8 cellular contexts compared by ENCODE assay signal in the genomic region with DNA sequence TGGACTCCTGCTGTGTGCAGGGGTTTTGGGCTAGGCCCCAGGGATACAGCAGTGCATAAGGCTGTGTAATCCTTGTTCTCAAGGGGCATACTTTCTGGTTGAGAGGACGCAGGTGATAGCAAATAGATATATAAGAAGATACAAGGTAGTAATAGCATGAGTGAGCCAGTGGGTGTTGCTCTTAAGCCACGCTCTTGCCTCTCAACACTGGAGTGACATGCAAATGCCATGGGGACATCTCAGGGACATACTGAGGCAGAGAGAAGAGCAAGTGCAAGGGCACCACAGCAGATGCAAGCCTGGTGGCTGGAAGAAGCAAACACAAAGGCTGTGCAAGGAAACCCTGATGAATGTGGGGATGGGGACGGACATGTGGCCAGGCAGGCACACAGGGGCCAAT.
DNase-seq lines count a peak whose midpoint lies in the region; ATAC-seq and TF ChIP-seq lines count a peak whose summit lies in the region.

No MANE protein-coding gene starts in this region.

- in situ Hi-C loops in HAP-1 (cut with MboI; ENCODE audit: low sequenced_read_pairs) = loop anchor here (25.0 kb wide), 1 partner anchor 707 kb away; no protein-coding TSS in a partner anchor

- H3K4me1 ChIP-seq in iPS DF 6.9 (ENCODE audit: control insufficient read depth, insufficient read depth, low read length) = no peaks in the 10 kb centered on the region
- peaks cover 10% of the 10 kb centered on the region for H3K4me1 ChIP-seq in HAP-1
- H3K4me1 ChIP-seq in testis = peaks cover 11% of the 10 kb centered on the region

- no peaks in the 10 kb centered on the region for H3K36me3 ChIP-seq in WERI-Rb-1
- H3K36me3 ChIP-seq in iPS DF 6.9 (ENCODE audit: control insufficient read depth, insufficient read depth, low read length) = no peaks in the 10 kb centered on the region
- no peaks in the 10 kb centered on the region for H3K36me3 ChIP-seq in HAP-1 (replicated peaks)
- H3K36me3 ChIP-seq in testis (ENCODE audit: low read depth, missing control alignments) = no peaks in the 10 kb centered on the region

- peak; percentile 33 for DNase-seq in stimulated activated CD4-positive, alpha-beta T cell treated with anti-CD3 and anti-CD28 coated beads, Interleukin-4, amount 100 ng/mL, for 24 hours
- no peak for DNase-seq in stimulated activated CD4-positive, alpha-beta T cell treated with anti-CD3 and anti-CD28 coated beads, Interleukin-12 subunit alpha, Interleukin-12 subunit beta, amount 100 ng/mL, for 4 hours
- DNase-seq in Jurkat, Clone E6-1 (ENCODE audit: low read depth, low spot score) = peak; percentile 70
- DNase-seq in WERI-Rb-1 (peak; percentile 36), iPS DF 6.9 (ENCODE audit: low read depth, low spot score) (peak; percentile 31), HAP-1 (ENCODE audit: low spot score in 2 of 2) (no peak), testis (no peak)

- TF ChIP-seq CTCF in WERI-Rb-1 (IDR thresholded peaks at IDR 0.05; ENCODE audit: low read depth, low read length) (peak; percentile 64), testis (IDR thresholded peaks at IDR 0.05) (no peak)

- intact Hi-C loops in testis (cut with DNase I; ENCODE audit: low total_unique reads) = no loop called here

- H3K9me3 ChIP-seq in WERI-Rb-1 (ENCODE audit: severe bottlenecking) (no peaks in the 10 kb centered on the region), iPS DF 6.9 (ENCODE audit: control insufficient read depth, insufficient read depth, low read length) (no peaks in the 10 kb centered on the region), HAP-1 (no peaks in the 10 kb centered on the region), testis (no peaks in the 10 kb centered on the region)

- H3K27ac ChIP-seq in WERI-Rb-1 (no peak overlapping the region), iPS DF 6.9 (ENCODE audit: low read length) (no peak overlapping the region), testis (no peak overlapping the region)

- no CpG with 5 or more reads among the region's 3 CpGs for WGBS in iPS DF 6.9 (ENCODE audit: insufficient coverage, insufficient read length)
- WGBS in testis, 2 donors = 84 to 97% methylated on average over 3 of the region's 3 CpGs

- no peak overlapping the region for H3K4me3 ChIP-seq in Jurkat, Clone E6-1 (ENCODE audit: low read length)
- H3K4me3 ChIP-seq in WERI-Rb-1 (ENCODE audit: low read depth, low read length) (no peak overlapping the region), iPS DF 6.9 (ENCODE audit: low read length) (no peak overlapping the region), HAP-1 (no peak overlapping the region), testis (no peak overlapping the region)

- no peak for ATAC-seq in GM19351 (IDR thresholded peaks at IDR 0.05; ENCODE audit: unreplicated experiment)

- TF ChIP-seq POLR2A in testis (IDR thresholded peaks at IDR 0.05) = no peak

- H3K27me3 ChIP-seq in WERI-Rb-1 (ENCODE audit: insufficient read depth, low read depth, severe bottlenecking) = no peaks in the 10 kb centered on the region
- H3K27me3 ChIP-seq in iPS DF 6.9 (ENCODE audit: control insufficient read depth, insufficient read depth, low read length) = no peaks in the 10 kb centered on the region
- no peaks in the 10 kb centered on the region for H3K27me3 ChIP-seq in HAP-1 (ENCODE audit: low read depth)
- no peaks in the 10 kb centered on the region for H3K27me3 ChIP-seq in testis

Comparison
In these comparisons a context has a peak if more than half of its experiments do, and no peak if none do; other contexts are left out.
1. DNase-seq: peak in stimulated activated CD4-positive, alpha-beta T cell treated with anti-CD3 and anti-CD28 coated beads, Interleukin-4, amount 100 ng/mL, for 24 hours (single experiment), Jurkat, Clone E6-1 (single experiment), WERI-Rb-1 (single experiment) and iPS DF 6.9 (single experiment); none in stimulated activated CD4-positive, alpha-beta T cell treated with anti-CD3 and anti-CD28 coated beads, Interleukin-12 subunit alpha, Interleukin-12 subunit beta, amount 100 ng/mL, for 4 hours (single experiment), HAP-1 (0 of 2) and testis (single experiment).